Comparison of ENCODE assay signal across 9 cellular contexts in the genomic region with DNA sequence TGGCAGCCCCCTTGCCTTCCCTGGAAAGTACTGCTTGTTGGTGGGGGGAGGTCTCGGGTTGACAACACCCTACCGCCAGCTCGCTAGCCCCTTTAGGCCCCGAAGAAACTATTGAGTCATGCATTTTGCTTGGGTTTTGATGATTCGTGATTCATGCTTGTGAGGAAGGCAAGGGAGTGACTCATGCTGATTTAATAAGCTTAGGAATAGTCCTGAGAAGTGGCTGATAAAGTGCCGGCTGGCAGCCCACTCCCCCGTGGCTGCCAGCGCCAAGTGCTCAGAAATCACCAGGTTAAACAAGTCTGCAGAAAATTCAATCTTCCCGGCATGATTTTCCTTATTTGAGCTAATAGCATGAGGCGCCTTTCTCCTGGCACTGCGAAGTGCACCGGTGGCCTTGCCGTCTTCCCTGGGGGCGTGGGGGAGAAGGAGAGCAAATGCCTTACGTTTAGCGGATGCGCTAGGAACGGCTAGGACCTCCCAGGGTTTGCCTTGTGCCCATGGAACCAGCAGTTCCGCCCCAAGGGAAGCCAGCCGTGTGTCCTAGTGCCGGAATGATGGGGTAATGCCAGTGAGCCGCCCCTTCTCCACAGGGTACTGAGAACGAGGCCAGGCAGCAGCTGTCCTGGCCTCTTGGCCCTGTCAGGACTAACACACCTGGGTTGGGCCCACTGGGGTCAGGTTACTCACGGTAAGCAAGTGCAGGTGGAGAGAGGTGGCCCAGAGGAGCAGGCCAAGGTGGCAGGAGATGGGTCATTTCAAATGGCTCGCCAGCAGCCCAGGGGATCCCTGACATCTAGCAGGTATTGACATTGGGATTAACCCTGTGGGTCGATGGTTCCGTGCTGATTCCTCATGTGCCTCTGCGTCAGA.
A peak's percentile ranks its signal among the peaks of the same experiment; 100 is the strongest.
DNase-seq lines count a peak whose midpoint lies in the region; ATAC-seq, FAIRE-seq and TF ChIP-seq lines count a peak whose summit lies in the region.
"Had no signal": no experiment of that assay in that cellular context is flagged by ENCODE, and none has a peak within 500 bp of the region (broad histone marks: within the 10 kb centered on the region; RNA-seq: fewer than 3 reads in every experiment).

No MANE protein-coding gene starts in this region.

- H3K4me1 Mint-ChIP-seq in HFFc6 (ENCODE audit: low read depth): peaks cover 79% of the 10 kb centered on the region
- H3K4me1 Mint-ChIP-seq in activated CD4-positive, alpha-beta memory T cell treated with anti-CD3 and anti-CD28 coated beads, Interleukin-2, amount 10 ng/mL, durations not matched to agents 7 days and 5 days: peaks cover 6% of the 10 kb centered on the region

- no peaks in the 10 kb centered on the region for H3K9me3 Mint-ChIP-seq in HFFc6
- no peaks in the 10 kb centered on the region for H3K9me3 Mint-ChIP-seq in activated CD4-positive, alpha-beta memory T cell treated with anti-CD3 and anti-CD28 coated beads, Interleukin-2, amount 10 ng/mL, durations not matched to agents 7 days and 5 days

- no peak overlapping the region for H3K4me3 ChIP-seq in AG04450 (ENCODE audit: low read depth, low read length)
- H3K4me3 ChIP-seq in vagina: no peak overlapping the region
- H3K4me3 ChIP-seq: right lobe of liver had no signal

- intact Hi-C loops in vagina (cut with DNase I): no loop called here

- H3K9me3 ChIP-seq in AG04450 (ENCODE audit: control insufficient read depth, insufficient read depth, low read length) (peaks cover 3% of the 10 kb centered on the region; the same call in 1 of the 2 replicates), vagina (no peaks in the 10 kb centered on the region)
- H3K9me3 ChIP-seq: right lobe of liver had no signal

- no peaks in the 10 kb centered on the region for H3K27me3 ChIP-seq in AG04450 (ENCODE audit: control insufficient read depth, insufficient read depth, low read length)
- H3K27me3 ChIP-seq in vagina: no peaks in the 10 kb centered on the region
- H3K27me3 ChIP-seq: right lobe of liver had no signal

- CTCF ChIA-PET in AG04450 (lab: Charles Lee): interaction anchor here (0.7 to 1.8 kb wide), 6 partner anchors 18 to 342 kb away, joined by 3 to 8 read pairs (median 6); partner anchors contain the start of gene PCBD2
- CTCF ChIA-PET in activated CD4-positive, alpha-beta memory T cell treated with anti-CD3 and anti-CD28 coated beads, Interleukin-2, amount 10 ng/mL, durations not matched to agents 7 days and 5 days (lab: Charles Lee): no interaction called here

- H3K27ac ChIP-seq in AG04450 (ENCODE audit: low read depth, low read length): peak overlapping the region; percentile 96
- peak overlapping the region; percentile 84 for H3K27ac ChIP-seq in vagina
- H3K27ac ChIP-seq: right lobe of liver had no signal

- peak overlapping the region; percentile 31 for H3K4me3 Mint-ChIP-seq in HFFc6
- H3K4me3 Mint-ChIP-seq in activated CD4-positive, alpha-beta memory T cell treated with anti-CD3 and anti-CD28 coated beads, Interleukin-2, amount 10 ng/mL, durations not matched to agents 7 days and 5 days: no peak overlapping the region

- no peaks in the 10 kb centered on the region for H3K36me3 ChIP-seq in vagina
- H3K36me3 ChIP-seq: right lobe of liver had no signal

- no peak for FAIRE-seq in frontal cortex (lab: Jason Lieb, UNC)

- TF ChIP-seq POLR2A in vagina (IDR thresholded peaks at IDR 0.05): no peak

- ATAC-seq in HG03095 (IDR thresholded peaks at IDR 0.05; ENCODE audit: unreplicated experiment) (no peak), HG02759 (IDR thresholded peaks at IDR 0.05; ENCODE audit: unreplicated experiment) (no peak)

- POLR2A ChIA-PET in AG04450 (lab: Yijun Ruan, JAX): interaction anchor here (0.6 to 3.5 kb wide), 10 partner anchors 10 to 107 kb away, joined by 3 to 30 read pairs (median 4); no protein-coding TSS in a partner anchor
- POLR2A ChIA-PET in activated CD4-positive, alpha-beta memory T cell treated with anti-CD3 and anti-CD28 coated beads, Interleukin-2, amount 10 ng/mL, durations not matched to agents 7 days and 5 days (lab: Charles Lee): interaction anchor here (1.2 kb wide), 1 partner anchor 18 kb away, joined by 3 read pairs; no protein-coding TSS in a partner anchor

- H3K36me3 Mint-ChIP-seq in HFFc6 (ENCODE audit: low read depth): peaks cover 4% of the 10 kb centered on the region; the same call in 1 of the 2 replicates
- no peaks in the 10 kb centered on the region for H3K36me3 Mint-ChIP-seq in activated CD4-positive, alpha-beta memory T cell treated with anti-CD3 and anti-CD28 coated beads, Interleukin-2, amount 10 ng/mL, durations not matched to agents 7 days and 5 days (ENCODE audit: low read depth)

- peaks cover 4% of the 10 kb centered on the region for H3K27me3 Mint-ChIP-seq in HFFc6 (ENCODE audit: insufficient read depth)
- no peaks in the 10 kb centered on the region for H3K27me3 Mint-ChIP-seq in activated CD4-positive, alpha-beta memory T cell treated with anti-CD3 and anti-CD28 coated beads, Interleukin-2, amount 10 ng/mL, durations not matched to agents 7 days and 5 days

- DNase-seq in AG04450 (ENCODE audit: low read depth, low spot score): peak; percentile 76
- peak; percentile 95 for DNase-seq in HFFc6
- DNase-seq in activated CD4-positive, alpha-beta memory T cell treated with anti-CD3 and anti-CD28 coated beads, Interleukin-2, amount 10 ng/mL, durations not matched to agents 7 days and 5 days: peak; percentile 12
- peak; percentile 96 for DNase-seq in iris pigment epithelial cell (ENCODE audit: low read depth)
- peak; percentile 86 to 92 for DNase-seq in vagina (ENCODE audit: extremely low spot score in 2 of 2)
- DNase-seq in frontal cortex (ENCODE audit: low spot score in 2 of 2): no peak

- TF ChIP-seq CTCF in AG04450 (IDR thresholded peaks at IDR 0.05; ENCODE audit: low read depth, low read length) (no peak), HFFc6 (IDR thresholded peaks at IDR 0.05) (no peak), vagina (IDR thresholded peaks at IDR 0.05) (no peak)

- peak overlapping the region; percentile 88 for H3K27ac Mint-ChIP-seq in HFFc6
- H3K27ac Mint-ChIP-seq in activated CD4-positive, alpha-beta memory T cell treated with anti-CD3 and anti-CD28 coated beads, Interleukin-2, amount 10 ng/mL, durations not matched to agents 7 days and 5 days: no peak overlapping the region

- peaks cover 56% of the 10 kb centered on the region for H3K4me1 ChIP-seq in vagina

Comparison
In these comparisons a context has a peak if more than half of its experiments do, and no peak if none do; other contexts are left out.
1. DNase-seq: peak in AG04450 (single experiment), HFFc6 (single experiment), activated CD4-positive, alpha-beta memory T cell treated with anti-CD3 and anti-CD28 coated beads, Interleukin-2, amount 10 ng/mL, durations not matched to agents 7 days and 5 days (single experiment), iris pigment epithelial cell (single experiment) and vagina (2 of 2); none in frontal cortex (0 of 2).